In genomic region chr7:992742-993607, GRCh38 we compare ENCODE assay signal across 2 cellular contexts.
A peak's percentile ranks its signal among the peaks of the same experiment; 100 is the strongest.
TF ChIP-seq lines count a peak whose summit lies in the region.

No MANE protein-coding gene starts in this region.

TF ChIP-seq in IMR-90, 13 proteins besides CTCF, POLR2A, EP300 and RAD21:
- TF ChIP-seq MAFK (IDR thresholded peaks at IDR 0.05; ENCODE audit: low read depth, low read length) (no peak), MXI1 (IDR thresholded peaks at IDR 0.05; ENCODE audit: borderline replicate concordance, low read depth, low read length) (peak; percentile 59; the same call in 1 of the 2 replicates), CEBPB (IDR thresholded peaks at IDR 0.05; ENCODE audit: low read depth, low read length) (no peak), MAZ (IDR thresholded peaks at IDR 0.05; ENCODE audit: borderline replicate concordance, low read depth, low read length) (peak; percentile 74), CHD1 (IDR thresholded peaks at IDR 0.05; ENCODE audit: low read depth, low read length) (no peak), RFX5 (IDR thresholded peaks at IDR 0.05; ENCODE audit: low read depth, low read length) (no peak), BHLHE40 (IDR thresholded peaks at IDR 0.05; ENCODE audit: low read depth, low read length) (no peak; the same call in 1 of the 2 replicates), SMC3 (IDR thresholded peaks at IDR 0.05; ENCODE audit: low read depth, low read length) (peak; percentile 99), NFE2L2 (IDR thresholded peaks at IDR 0.05; ENCODE audit: low read depth, low read length) (no peak), FOS (IDR thresholded peaks at IDR 0.05; ENCODE audit: low read depth, low read length) (no peak), RCOR1 (IDR thresholded peaks at IDR 0.05; ENCODE audit: insufficient replicate concordance, low read length) (no peak)
- TF ChIP-seq, protein P1, sequence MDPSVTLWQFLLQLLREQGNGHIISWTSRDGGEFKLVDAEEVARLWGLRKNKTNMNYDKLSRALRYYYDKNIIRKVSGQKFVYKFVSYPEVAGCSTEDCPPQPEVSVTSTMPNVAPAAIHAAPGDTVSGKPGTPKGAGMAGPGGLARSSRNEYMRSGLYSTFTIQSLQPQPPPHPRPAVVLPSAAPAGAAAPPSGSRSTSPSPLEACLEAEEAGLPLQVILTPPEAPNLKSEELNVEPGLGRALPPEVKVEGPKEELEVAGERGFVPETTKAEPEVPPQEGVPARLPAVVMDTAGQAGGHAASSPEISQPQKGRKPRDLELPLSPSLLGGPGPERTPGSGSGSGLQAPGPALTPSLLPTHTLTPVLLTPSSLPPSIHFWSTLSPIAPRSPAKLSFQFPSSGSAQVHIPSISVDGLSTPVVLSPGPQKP (IDR thresholded peaks at IDR 0.05; ENCODE audit: borderline replicate concordance, low read depth, low read length) = no peak
- TF ChIP-seq, protein P2, sequence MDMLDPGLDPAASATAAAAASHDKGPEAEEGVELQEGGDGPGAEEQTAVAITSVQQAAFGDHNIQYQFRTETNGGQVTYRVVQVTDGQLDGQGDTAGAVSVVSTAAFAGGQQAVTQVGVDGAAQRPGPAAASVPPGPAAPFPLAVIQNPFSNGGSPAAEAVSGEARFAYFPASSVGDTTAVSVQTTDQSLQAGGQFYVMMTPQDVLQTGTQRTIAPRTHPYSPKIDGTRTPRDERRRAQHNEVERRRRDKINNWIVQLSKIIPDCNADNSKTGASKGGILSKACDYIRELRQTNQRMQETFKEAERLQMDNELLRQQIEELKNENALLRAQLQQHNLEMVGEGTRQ (IDR thresholded peaks at IDR 0.05; ENCODE audit: low read depth, low read length) = no peak

TF ChIP-seq in H1, 55 proteins besides CTCF, POLR2A, EP300 and RAD21:
- TF ChIP-seq RXRA (IDR thresholded peaks at IDR 0.05; ENCODE audit: insufficient read depth, low read depth, low read length) (no peak), E2F6 (IDR thresholded peaks at IDR 0.05) (peak; percentile 30; the same call in 1 of the 2 replicates), CEBPB (IDR thresholded peaks at IDR 0.05; ENCODE audit: low read depth, low read length) (peak; percentile 34; the same call in 1 of the 2 replicates), NANOG (IDR thresholded peaks at IDR 0.05; ENCODE audit: insufficient read depth, low read depth, low read length, poor library complexity, severe bottlenecking) (peak; percentile 39), YY1 (IDR thresholded peaks at IDR 0.05; ENCODE audit: low read depth, low read length) (peak; percentile 17; the same call in 1 of the 2 replicates), HDAC6 (IDR thresholded peaks at IDR 0.05; ENCODE audit: low read depth, low read length) (no peak), SRF (IDR thresholded peaks at IDR 0.05; ENCODE audit: low read depth, low read length) (0 out of 2 replicates have a peak, but pooled peaks have one; percentile 19), CBX5 (IDR thresholded peaks at IDR 0.05; ENCODE audit: low read depth, low read length) (no peak), BACH1 (IDR thresholded peaks at IDR 0.05; ENCODE audit: low read length) (peak; percentile 63), EGR1 (IDR thresholded peaks at IDR 0.05; ENCODE audit: borderline replicate concordance, low read depth, low read length) (peak; percentile 62; the same call in 1 of the 2 replicates), HDAC2 (IDR thresholded peaks at IDR 0.05; ENCODE audit: borderline replicate concordance in 1 of 2, low read depth in 2 of 2, low read length in 2 of 2) (peak in 1 of 2 experiments; percentile 83; a peak in 1 of 4 replicates), TEAD4 (IDR thresholded peaks at IDR 0.05; ENCODE audit: low read depth, low read length) (0 out of 2 replicates have a peak, but pooled peaks have one; percentile 2), TAF7 (optimal IDR thresholded peaks at IDR 0.05; ENCODE audit: borderline replicate concordance, low read depth, low read length) (peak; percentile 66), SP2 (IDR thresholded peaks at IDR 0.05; ENCODE audit: low read length) (no peak), KDM1A (IDR thresholded peaks at IDR 0.05; ENCODE audit: borderline replicate concordance, low read length) (peak; percentile 76; the same call in 1 of the 2 replicates), SIN3A (conservative IDR thresholded peaks at IDR 0.05 in 1 of 2, IDR thresholded peaks at IDR 0.05 in 1 of 2; ENCODE audit: low read depth in 1 of 2, low read length in 2 of 2) (peak; percentile 71 to 90; a peak in 2 of 4 replicates), CHD2 (IDR thresholded peaks at IDR 0.05; ENCODE audit: low read length) (0 out of 2 replicates have a peak, but pooled peaks have one; percentile 43), CREB1 (IDR thresholded peaks at IDR 0.05) (peak; percentile 65), KDM5A (IDR thresholded peaks at IDR 0.05; ENCODE audit: low read length) (no peak), JUND (IDR thresholded peaks at IDR 0.05; ENCODE audit: low read length) (peak; percentile 54; the same call in 1 of the 2 replicates), ATF3 (IDR thresholded peaks at IDR 0.05; ENCODE audit: insufficient read depth, low read depth, low read length) (peak; percentile 63; the same call in 1 of the 2 replicates), POLR2AphosphoS5 (IDR thresholded peaks at IDR 0.05; ENCODE audit: low read depth, low read length) (peak; percentile 51; the same call in 1 of the 2 replicates), GABPA (IDR thresholded peaks at IDR 0.05; ENCODE audit: borderline replicate concordance, insufficient read depth, low read length) (peak; percentile 83)
- TF ChIP-seq, protein P2 (IDR thresholded peaks at IDR 0.05; ENCODE audit: low read length) = peak; percentile 13; the same call in 1 of the 2 replicates
- TF ChIP-seq, protein P3, sequence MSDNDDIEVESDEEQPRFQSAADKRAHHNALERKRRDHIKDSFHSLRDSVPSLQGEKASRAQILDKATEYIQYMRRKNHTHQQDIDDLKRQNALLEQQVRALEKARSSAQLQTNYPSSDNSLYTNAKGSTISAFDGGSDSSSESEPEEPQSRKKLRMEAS (IDR thresholded peaks at IDR 0.05) = peak; percentile 92
